6 cellular contexts compared by ENCODE assay signal in the genomic region with DNA sequence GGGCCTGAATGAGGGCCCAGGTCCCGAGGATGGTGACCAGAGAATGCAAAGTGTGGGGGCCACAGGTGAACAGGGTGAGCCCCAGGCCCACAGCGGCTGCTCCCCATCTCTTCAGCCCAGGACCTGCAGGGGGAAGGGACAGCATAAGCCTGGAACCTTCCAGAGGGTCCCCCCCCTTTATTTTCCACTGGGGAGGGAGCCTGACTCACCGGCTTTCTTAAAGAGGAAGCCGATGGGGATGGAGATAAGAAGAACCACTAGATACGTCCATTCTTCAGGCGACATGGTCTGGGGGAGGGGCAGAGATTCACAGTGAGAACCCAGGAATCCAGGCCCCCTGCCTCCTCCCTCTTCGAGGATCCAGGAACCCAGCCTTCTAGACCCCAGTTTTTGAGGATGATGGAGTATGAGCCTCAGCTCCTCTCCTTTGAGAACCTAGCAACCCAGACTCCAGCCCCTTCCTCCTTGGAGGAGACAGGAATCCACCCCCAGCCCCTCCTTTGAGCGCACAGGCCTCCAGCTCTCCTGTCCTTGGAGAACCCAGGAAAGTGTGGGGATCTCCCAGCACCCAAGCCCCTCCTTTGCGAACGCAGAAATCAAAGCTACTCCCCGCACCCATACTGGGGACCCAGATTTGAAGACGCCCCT. TPM values are rescaled to one million over a fixed set of nuclear protein-coding genes. Genes with fewer than 3 reads are reported as not detected.
DNase-seq lines count a peak whose midpoint lies in the region; ATAC-seq lines count a peak whose summit lies in the region.

No MANE protein-coding gene starts in this region.

- no peaks in the 10 kb centered on the region for H3K27me3 ChIP-seq in HUES64 (ENCODE audit: insufficient read depth, low read length)
- H3K27me3 ChIP-seq in subcutaneous abdominal adipose tissue (ENCODE audit: control insufficient read depth in 5 of 5, insufficient read depth in 4 of 5, low read length in 5 of 5): peaks cover 0 to 2% (median 0%) of the 10 kb centered on the region in 5 donors

- H3K9ac ChIP-seq in HUES64 (ENCODE audit: low read depth, low read length) (peak overlapping the region; percentile 87), subcutaneous abdominal adipose tissue (ENCODE audit: low read length in 5 of 5) (peak overlapping the region in 4 of 5 donors; percentile 72 to 85 (median 84))

- H3K4me3 ChIP-seq in HUES64 (ENCODE audit: low read length) (peak overlapping the region; percentile 72), iPS-18c (ENCODE audit: insufficient read depth, low read depth, low read length) (peak overlapping the region; percentile 82), subcutaneous abdominal adipose tissue (ENCODE audit: low read depth in 1 of 5, low read length in 5 of 5) (peak overlapping the region; percentile 48 to 85 (median 80))

- H3K4me1 ChIP-seq in HUES64 (ENCODE audit: insufficient read depth, low read length): peaks cover 7% of the 10 kb centered on the region
- peaks cover 6 to 26% (median 21%) of the 10 kb centered on the region in 5 donors for H3K4me1 ChIP-seq in subcutaneous abdominal adipose tissue (ENCODE audit: control insufficient read depth in 5 of 5, insufficient read depth in 5 of 5, low read length in 5 of 5)

- WGBS in HUES64: 30% methylated on average over 12 of the region's 12 CpGs

- peak; percentile 65 to 78 for DNase-seq in activated CD4-positive, alpha-beta T cell treated with anti-CD3 and anti-CD28 coated beads, Interleukin-2, amount 50 U/mL, for 48 hours
- no peak for DNase-seq in iPS-NIHi11 (ENCODE audit: low spot score)

- H3K9me3 ChIP-seq in HUES64 (ENCODE audit: insufficient read depth, low read depth, low read length): no peaks in the 10 kb centered on the region
- peaks cover 5% of the 10 kb centered on the region for H3K9me3 ChIP-seq in iPS-18c (ENCODE audit: control insufficient read depth, insufficient read depth, low read length)
- no peaks in the 10 kb centered on the region for H3K9me3 ChIP-seq in subcutaneous abdominal adipose tissue (ENCODE audit: control insufficient read depth in 5 of 5, low read length in 5 of 5)

- no peak for ATAC-seq in GM21515 (IDR thresholded peaks at IDR 0.05; ENCODE audit: unreplicated experiment)

- H3K27ac ChIP-seq in HUES64 (ENCODE audit: low read depth, low read length): no peak overlapping the region; the same call in 1 of the 2 replicates
- H3K27ac ChIP-seq in subcutaneous abdominal adipose tissue (ENCODE audit: low read depth, low read length): peak overlapping the region; percentile 98

- H3K36me3 ChIP-seq in HUES64 (ENCODE audit: insufficient read depth, low read length): peaks cover 27% of the 10 kb centered on the region
- H3K36me3 ChIP-seq in subcutaneous abdominal adipose tissue (ENCODE audit: control insufficient read depth in 5 of 5, insufficient read depth in 5 of 5, low read length in 5 of 5): peaks cover 0 to 22% (median 9%) of the 10 kb centered on the region in 5 donors

RNA-seq across cellular contexts. Expression of gene MBOAT7, which starts 1.0 kb away (rescaled TPM):
- 74.7 TPM for polyA plus RNA-seq in HUES64 (2013, experiment 1 of 2)
- 81.0 TPM for polyA plus RNA-seq in HUES64 (2013, experiment 2 of 2)

RNA-seq across cellular contexts. Expression of gene TSEN34, which starts 2.8 kb away (rescaled TPM):
- polyA plus RNA-seq in HUES64 (2013, experiment 1 of 2): 24.2 TPM
- 24.9 TPM for polyA plus RNA-seq in HUES64 (2013, experiment 2 of 2)

RNA-seq across cellular contexts. Expression of gene RPS9, which starts 12.3 kb away (rescaled TPM):
- 1,594 TPM for polyA plus RNA-seq in HUES64 (2013, experiment 1 of 2)
- 1,629 TPM for polyA plus RNA-seq in HUES64 (2013, experiment 2 of 2)

RNA-seq across cellular contexts. Expression of gene TMC4, which starts 15.4 kb away (rescaled TPM):
- 1.00 TPM for polyA plus RNA-seq in HUES64 (2013, experiment 1 of 2)
- polyA plus RNA-seq in HUES64 (2013, experiment 2 of 2): 0.89 TPM

RNA-seq across cellular contexts. Expression of gene LENG1, which starts 28.8 kb away (rescaled TPM):
- 4.8 TPM for polyA plus RNA-seq in HUES64 (2013, experiment 1 of 2)
- 6.1 TPM for polyA plus RNA-seq in HUES64 (2013, experiment 2 of 2)
